ENCODE assay signal across 8 cellular contexts in genomic region chr9:97307091-97307490, GRCh38. TPM values are rescaled to one million over a fixed set of nuclear protein-coding genes. Genes with fewer than 3 reads are reported as not detected.
A peak's percentile ranks its signal among the peaks of the same experiment; 100 is the strongest.
DNase-seq lines count a peak whose midpoint lies in the region; ATAC-seq, FAIRE-seq and TF ChIP-seq lines count a peak whose summit lies in the region.

No MANE protein-coding gene starts in this region.

- no peaks in the 10 kb centered on the region for H3K79me2 ChIP-seq in osteoblast (ENCODE audit: insufficient read depth, low read length)

- POLR2A ChIA-PET in AG04450 (lab: Yijun Ruan, JAX), result no interaction called here

- H3K27me3 ChIP-seq in AG04450 (ENCODE audit: control insufficient read depth, insufficient read depth, low read length) (peaks cover 2% of the 10 kb centered on the region), NT2/D1 (ENCODE audit: insufficient read depth, insufficient read length) (no peaks in the 10 kb centered on the region), osteoblast (ENCODE audit: insufficient read depth, low read length) (no peaks in the 10 kb centered on the region)

- CTCF ChIA-PET in AG04450 (lab: Charles Lee), result interaction anchor here (1.8 kb wide), 1 partner anchor 450 kb away, joined by 5 read pairs; no protein-coding TSS in a partner anchor

- H3K4me1 ChIP-seq in NT2/D1 (ENCODE audit: insufficient read depth, insufficient read length) (peaks cover 17% of the 10 kb centered on the region), osteoblast (ENCODE audit: insufficient read depth, low read length) (peaks cover 17% of the 10 kb centered on the region)

- H3K27ac ChIP-seq in AG04450 (ENCODE audit: low read depth, low read length) (no peak overlapping the region), osteoblast (ENCODE audit: low read depth, low read length) (peak overlapping the region; percentile 48)

- DNase-seq in AG04450 (ENCODE audit: low read depth, low spot score) (peak; percentile 41), NT2/D1 (ENCODE audit: low read depth, low spot score) (peak; percentile 84), frontal cortex (ENCODE audit: low spot score in 2 of 2) (peak; percentile 10 to 67), osteoblast (ENCODE audit: insufficient read length, low spot score, missing footprints) (peak; percentile 86), NCI-H82 (lab: John Stamatoyannopoulos, UW) (no peak)

- H4K20me1 ChIP-seq in osteoblast (ENCODE audit: insufficient read depth, low read length), result no peaks in the 10 kb centered on the region

- H3K4me2 ChIP-seq in osteoblast (ENCODE audit: insufficient read depth, low read length), result peak overlapping the region; percentile 97

- H3K9me3 ChIP-seq in AG04450 (ENCODE audit: control insufficient read depth, insufficient read depth, low read length) (peaks cover 3% of the 10 kb centered on the region; the same call in 1 of the 2 replicates), NT2/D1 (ENCODE audit: insufficient read depth, low read length) (peaks cover 3% of the 10 kb centered on the region; the same call in 1 of the 2 replicates), osteoblast (ENCODE audit: low read depth, low read length) (no peaks in the 10 kb centered on the region)

- FAIRE-seq in frontal cortex (lab: Jason Lieb, UNC), result no peak

- H3K36me3 ChIP-seq in NT2/D1 (ENCODE audit: insufficient read depth, insufficient read length, low read length), result no peaks in the 10 kb centered on the region
- peaks cover 3% of the 10 kb centered on the region for H3K36me3 ChIP-seq in osteoblast (ENCODE audit: insufficient read depth, low read length)

- TF ChIP-seq CTCF in AG04450 (IDR thresholded peaks at IDR 0.05; ENCODE audit: low read depth, low read length) (peak; percentile 31; the same call in 1 of the 2 replicates), osteoblast (IDR thresholded peaks at IDR 0.05; ENCODE audit: extremely low read depth, low read depth, low read length) (peak; percentile 8)

- H3K4me3 ChIP-seq in AG04450 (ENCODE audit: low read depth, low read length), result peak overlapping the region; percentile 37
- H3K4me3 ChIP-seq in NT2/D1 (ENCODE audit: insufficient read length, low read depth), result no peak overlapping the region
- H3K4me3 ChIP-seq in osteoblast (ENCODE audit: insufficient read depth, low read length), result peak overlapping the region; percentile 73

- ATAC-seq in HG03045 (IDR thresholded peaks at IDR 0.05; ENCODE audit: unreplicated experiment), result no peak
- ATAC-seq in GM19328 (IDR thresholded peaks at IDR 0.05; ENCODE audit: unreplicated experiment), result no peak
- ATAC-seq in HG03025 (IDR thresholded peaks at IDR 0.05; ENCODE audit: low FRiP score, unreplicated experiment), result no peak

- peak overlapping the region; percentile 75 for H2AFZ ChIP-seq in osteoblast (ENCODE audit: low read length)

- H3K9ac ChIP-seq in NT2/D1 (ENCODE audit: insufficient read length, low read depth), result no peak overlapping the region

RNA-seq across cellular contexts. Expression of gene CCDC180, which starts 0.4 kb away (rescaled TPM):
- polyA plus RNA-seq in AG04450 (2011; rRNA removed), result 0.65 and 1.1 TPM in 2 replicates
- polyA minus RNA-seq in AG04450 (2011; rRNA and poly(A)+ RNA removed), result 2.3 and 2.6 TPM in 2 replicates
- total RNA-seq in frontal cortex, result 9.8 TPM
- 4.7 and 6.2 TPM in 2 replicates for total RNA-seq in osteoblast
